35 cellular contexts compared by ENCODE assay signal in genomic region chr6:61894536-61894935, GRCh38.
"Had no signal": no experiment of that assay in that cellular context is flagged by ENCODE, and none has a peak within 500 bp of the region (broad histone marks: within the 10 kb centered on the region; RNA-seq: fewer than 3 reads in every experiment).

No MANE protein-coding gene starts in this region.

- ATAC-seq: activated CD8-positive, alpha-beta T cell treated with anti-CD3 and anti-CD28 coated beads for 36 hours; activated naive CD4-positive, alpha-beta T cell treated with anti-CD3 and anti-CD28 coated beads, Interleukin-2, amount 50 U/mL, for 72 hours; activated T-cell treated with anti-CD3 and anti-CD28 coated beads, Interleukin-2, amount 50 U/mL, for 4 hours; activated T-cell treated with anti-CD3 and anti-CD28 coated beads, Interleukin-2, amount 50 U/mL, for 72 hours; activated T-helper 17 cell treated with anti-CD3 and anti-CD28 coated beads, Interleukin-2, amount 50 U/mL, for 72 hours; body of pancreas had no signal

- H3K27ac ChIP-seq: adrenal gland, body of pancreas, cardiac muscle cell, VCaP had no signal

- H3K9me3 ChIP-seq: adrenal gland, body of pancreas had no signal

- H3K4me3 ChIP-seq: adrenal gland, body of pancreas, cardiac muscle cell had no signal

- FAIRE-seq: astrocyte, bronchial epithelial cell, TTC549 had no signal

- H3K36me3 ChIP-seq: adrenal gland, cardiac muscle cell had no signal

- H3K4me1 ChIP-seq: adrenal gland, body of pancreas had no signal

- DNase-seq: activated B cell treated with CpG ODN at 0.5 μM for 24 hours; activated CD4-positive, alpha-beta memory T cell treated with anti-CD3 and anti-CD28 coated beads for 36 hours; activated CD4-positive, alpha-beta T cell treated with anti-CD3 and anti-CD28 coated beads for 4 hours; activated CD4-positive, alpha-beta T cell treated with anti-CD3 and anti-CD28 coated beads, Interleukin-2, amount 10 ng/mL, durations not matched to agents 24 days and 14 days; activated CD4-positive, alpha-beta T cell treated with anti-CD3 and anti-CD28 coated beads, Interleukin-2, amount 50 U/mL, for 1 hour; activated CD4-positive, alpha-beta T cell treated with anti-CD3 and anti-CD28 coated beads, Interleukin-2, amount 50 U/mL, for 4 hours; activated CD4-positive, CD25-positive, alpha-beta regulatory T cell treated with anti-CD3 and anti-CD28 coated beads, Interleukin-2, amount 50 U/mL, for 72 hours; activated CD8-positive, alpha-beta memory T cell treated with anti-CD3 and anti-CD28 coated beads, Interleukin-2, amount 50 U/mL, for 4 hours; activated CD8-positive, alpha-beta T cell treated with anti-CD3 and anti-CD28 coated beads for 36 hours; activated effector memory CD4-positive, alpha-beta T cell treated with anti-CD3 and anti-CD28 coated beads, Interleukin-2, amount 50 U/mL, for 16 hours; activated gamma-delta T cell treated with Interleukin-2 at 50 U/mL for 16 hours; activated naive CD4-positive, alpha-beta T cell; activated naive CD4-positive, alpha-beta T cell treated with anti-CD3 and anti-CD28 coated beads for 36 hours; activated naive CD4-positive, alpha-beta T cell treated with anti-CD3 and anti-CD28 coated beads, Interleukin-2, amount 50 U/mL, for 16 hours; activated naive CD8-positive, alpha-beta T cell treated with anti-CD3 and anti-CD28 coated beads for 36 hours; activated T-cell treated with anti-CD3 and anti-CD28 coated beads for 4 hours; activated T-cell treated with anti-CD3 and anti-CD28 coated beads, Interleukin-2, amount 50 U/mL, for 1 hour; activated T-cell treated with anti-CD3 and anti-CD28 coated beads, Interleukin-2, amount 50 U/mL, for 4 hours; activated T-cell treated with anti-CD3 and anti-CD28 coated beads, Interleukin-2, amount 50 U/mL, for 72 hours; adrenal gland; amniotic stem cell; aorta; body of pancreas; caudate nucleus; cerebellar nuclear complex; T-helper 1 cell; T-helper 2 cell; T-helper 9 cell had no signal

- H3K27me3 ChIP-seq: adrenal gland, body of pancreas, cardiac muscle cell had no signal
